18 cellular contexts compared by ENCODE assay signal in the genomic region with DNA sequence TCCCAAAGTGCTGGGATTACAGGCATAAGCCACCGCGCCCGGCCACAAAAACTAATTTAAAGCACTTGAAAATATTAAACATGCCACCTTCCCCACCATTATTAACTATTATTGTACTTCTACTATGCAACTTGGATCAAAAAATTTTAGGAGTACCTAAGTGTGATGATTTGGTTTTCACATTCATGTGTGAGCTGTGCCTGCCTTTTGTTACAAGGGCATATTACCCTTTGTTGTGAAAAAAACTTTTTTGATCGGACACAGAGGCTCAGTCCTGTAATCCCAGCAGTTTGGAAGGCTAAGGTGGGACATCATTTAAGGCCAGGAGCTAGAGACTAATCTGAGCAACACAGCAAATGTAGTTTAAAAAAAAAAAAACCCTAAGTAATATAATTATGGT. TPM values are rescaled to one million over a fixed set of nuclear protein-coding genes. Genes with fewer than 3 reads are reported as not detected.
DNase-seq lines count a peak whose midpoint lies in the region; ATAC-seq, FAIRE-seq and TF ChIP-seq lines count a peak whose summit lies in the region.
"Had no signal": no experiment of that assay in that cellular context is flagged by ENCODE, and none has a peak within 500 bp of the region (broad histone marks: within the 10 kb centered on the region; RNA-seq: fewer than 3 reads in every experiment).

No MANE protein-coding gene starts in this region.

- in situ Hi-C loops in HepG2 (cut with HindIII; ENCODE audit: extremely low pct_ligation_motif_present, low pct_unique_long_range_greater_than_20kb): no loop called here

- BruUV-seq in HepG2 (replicated peaks; lab: Mats Ljungman, UMichigan): no TSS peak

- peaks cover 61% of the 10 kb centered on the region for H3K4me1 Mint-ChIP-seq in activated T-cell treated with anti-CD3 and anti-CD28 coated beads, Interleukin-2, amount 50 U/mL, for 72 hours (ENCODE audit: low read depth)
- no peaks in the 10 kb centered on the region for H3K4me1 Mint-ChIP-seq in endothelial cell (ENCODE audit: unreplicated experiment)
- H3K4me1 Mint-ChIP-seq in stimulated activated naive B cell treated with anti-CD40 and anti-IgM and Interleukin-4, amounts not matched to agents 10 μg/mL and 1 μg/mL and 100 μg/mL, for 72 hours: peaks cover 9 to 24% of the 10 kb centered on the region in 2 donors

- peaks cover 98% of the 10 kb centered on the region for H4K20me1 ChIP-seq in HepG2 (ENCODE audit: insufficient read depth, low read length)

- H3K4me3 ChIP-seq in HepG2 (replicated peaks in 1 of 3; ENCODE audit: insufficient read depth in 1 of 3, low read depth in 2 of 3, low read length in 3 of 3): no peak overlapping the region
- H3K4me3 ChIP-seq in right lobe of liver: no peak overlapping the region
- H3K4me3 ChIP-seq: BLaER1 treated with 17β-estradiol and CSF1 and Interleukin-3, amounts not matched to agents 10 nM and 100 nM had no signal

- 96% methylated on average over 4 of the region's 4 CpGs for WGBS in HepG2 (ENCODE audit: low lambda C conversion rate)
- WGBS in right lobe of liver (ENCODE audit: insufficient coverage, low coverage, low lambda C conversion rate, missing lambda C conversion rate): 95% methylated on average over 4 of the region's 4 CpGs

- DNase-seq in activated T-cell treated with anti-CD3 and anti-CD28 coated beads, Interleukin-2, amount 50 U/mL, for 72 hours: no peak
- DNase-seq in activated T-cell treated with anti-CD3 and anti-CD28 coated beads for 4 hours (no peak), HepG2 (ENCODE audit: low spot score) (no peak), right lobe of liver (no peak), endothelial cell (ENCODE audit: low spot score) (no peak), NCI-H1417 treated with DMSO at 0.1 percent for 48 hours (lab: John Stamatoyannopoulos, UW) (no peak)
- no peak for DNase-seq in stimulated activated naive B cell treated with anti-CD40 and anti-IgM and Interleukin-4, amounts not matched to agents 10 μg/mL and 1 μg/mL and 100 μg/mL, for 72 hours
- DNase-seq in activated CD4-positive, alpha-beta T cell treated with anti-CD3 and anti-CD28 coated beads, Interleukin-2, amount 50 U/mL, for 1 hour: no peak
- DNase-seq: Caco-2, HCEC 1CT, IMR-90 had no signal

- peak overlapping the region; percentile 72 for H3K27ac Mint-ChIP-seq in activated T-cell treated with anti-CD3 and anti-CD28 coated beads, Interleukin-2, amount 50 U/mL, for 72 hours
- no peak overlapping the region for H3K27ac Mint-ChIP-seq in endothelial cell (ENCODE audit: unreplicated experiment)
- H3K27ac Mint-ChIP-seq in stimulated activated naive B cell treated with anti-CD40 and anti-IgM and Interleukin-4, amounts not matched to agents 10 μg/mL and 1 μg/mL and 100 μg/mL, for 72 hours: peak overlapping the region; percentile 42
- H3K27ac Mint-ChIP-seq: B cell had no signal

- no peak overlapping the region for H2AFZ ChIP-seq in HepG2 (ENCODE audit: low read length)

- H3K9me3 Mint-ChIP-seq in activated T-cell treated with anti-CD3 and anti-CD28 coated beads, Interleukin-2, amount 50 U/mL, for 72 hours: no peaks in the 10 kb centered on the region
- H3K9me3 Mint-ChIP-seq in endothelial cell (ENCODE audit: unreplicated experiment): no peaks in the 10 kb centered on the region
- H3K9me3 Mint-ChIP-seq in stimulated activated naive B cell treated with anti-CD40 and anti-IgM and Interleukin-4, amounts not matched to agents 10 μg/mL and 1 μg/mL and 100 μg/mL, for 72 hours: no peaks in the 10 kb centered on the region

- FAIRE-seq in HepG2 (lab: Jason Lieb, UNC): no peak
- FAIRE-seq: D721Med, G401.6, GM19239, H54 had no signal

- TF ChIP-seq RAD21 in HepG2 (CRISPR knock-in tag; IDR thresholded peaks at IDR 0.05): no peak

- H3K27ac ChIP-seq in HepG2 (ENCODE audit: extremely low read length, insufficient read depth, low read length): no peak overlapping the region
- no peak overlapping the region for H3K27ac ChIP-seq in right lobe of liver
- H3K27ac ChIP-seq: BLaER1 treated with 17β-estradiol and CSF1 and Interleukin-3, amounts not matched to agents 10 nM and 100 nM; HL-60 had no signal

- TF ChIP-seq POLR2A in HepG2 (IDR thresholded peaks at IDR 0.05; ENCODE audit: insufficient read depth in 1 of 2, low read depth in 2 of 2, low read length in 2 of 2): no peak
- TF ChIP-seq POLR2A in right lobe of liver (IDR thresholded peaks at IDR 0.05): no peak

- no peak overlapping the region for H3K9ac ChIP-seq in HepG2 (ENCODE audit: insufficient read depth, low read depth, low read length)
- H3K9ac ChIP-seq: BLaER1 treated with 17β-estradiol and CSF1 and Interleukin-3, amounts not matched to agents 10 nM and 100 nM had no signal

- TF ChIP-seq EP300 in HepG2 (IDR thresholded peaks at IDR 0.05; ENCODE audit: low read depth in 2 of 2, low read length in 2 of 2) (no peak), HepG2 (CRISPR knock-in tag; IDR thresholded peaks at IDR 0.05; ENCODE audit: borderline replicate concordance) (no peak)

- ATAC-seq in activated T-cell treated with anti-CD3 and anti-CD28 coated beads, Interleukin-2, amount 50 U/mL, for 72 hours (replicated peaks in 1 of 2): no peak
- ATAC-seq in HepG2 (no peak), right lobe of liver (no peak)
- no peak for ATAC-seq in stimulated activated naive B cell treated with anti-CD40 and anti-IgM and Interleukin-4, amounts not matched to agents 10 μg/mL and 1 μg/mL and 100 μg/mL, for 72 hours (replicated peaks)

- POLR2A ChIA-PET in HepG2 (lab: Yijun Ruan, JAX): interaction anchor here (4.6 to 23.6 kb wide), 3 partner anchors 9 to 26 kb away, joined by 38 to 319 read pairs (median 57); a partner anchor contains a TSS

- TF ChIP-seq CTCF in HepG2 (CRISPR knock-in tag; IDR thresholded peaks at IDR 0.05) (no peak), right lobe of liver (IDR thresholded peaks at IDR 0.05) (no peak), endothelial cell (IDR thresholded peaks at IDR 0.05; ENCODE audit: unreplicated experiment) (no peak)

- peaks cover 17 to 62% of the 10 kb centered on the region in 2 donors for H3K36me3 Mint-ChIP-seq in activated T-cell treated with anti-CD3 and anti-CD28 coated beads, Interleukin-2, amount 50 U/mL, for 72 hours (ENCODE audit: insufficient read depth in 2 of 2)
- peaks cover 38% of the 10 kb centered on the region for H3K36me3 Mint-ChIP-seq in endothelial cell (ENCODE audit: low read depth, unreplicated experiment)
- peaks cover 25 to 41% of the 10 kb centered on the region in 2 donors for H3K36me3 Mint-ChIP-seq in stimulated activated naive B cell treated with anti-CD40 and anti-IgM and Interleukin-4, amounts not matched to agents 10 μg/mL and 1 μg/mL and 100 μg/mL, for 72 hours

- no peaks in the 10 kb centered on the region for H3K27me3 ChIP-seq in HepG2 (ENCODE audit: control insufficient read depth in 1 of 2, insufficient read depth in 2 of 2, low read length in 2 of 2)
- no peaks in the 10 kb centered on the region for H3K27me3 ChIP-seq in right lobe of liver
- H3K27me3 ChIP-seq: BLaER1 treated with 17β-estradiol and CSF1 and Interleukin-3, amounts not matched to agents 10 nM and 100 nM had no signal

- H3K27me3 Mint-ChIP-seq in activated T-cell treated with anti-CD3 and anti-CD28 coated beads, Interleukin-2, amount 50 U/mL, for 72 hours (ENCODE audit: low read depth): no peaks in the 10 kb centered on the region
- peaks cover 1% of the 10 kb centered on the region for H3K27me3 Mint-ChIP-seq in endothelial cell (ENCODE audit: unreplicated experiment)
- H3K27me3 Mint-ChIP-seq in stimulated activated naive B cell treated with anti-CD40 and anti-IgM and Interleukin-4, amounts not matched to agents 10 μg/mL and 1 μg/mL and 100 μg/mL, for 72 hours: no peaks in the 10 kb centered on the region
- H3K27me3 Mint-ChIP-seq: B cell had no signal

- H3K4me3 Mint-ChIP-seq in activated T-cell treated with anti-CD3 and anti-CD28 coated beads, Interleukin-2, amount 50 U/mL, for 72 hours: no peak overlapping the region
- peak overlapping the region; percentile 69 for H3K4me3 Mint-ChIP-seq in endothelial cell (ENCODE audit: unreplicated experiment)
- H3K4me3 Mint-ChIP-seq in stimulated activated naive B cell treated with anti-CD40 and anti-IgM and Interleukin-4, amounts not matched to agents 10 μg/mL and 1 μg/mL and 100 μg/mL, for 72 hours: no peak overlapping the region
- H3K4me3 Mint-ChIP-seq: B cell had no signal

- CTCF ChIA-PET in HepG2 (lab: Yijun Ruan, JAX; ENCODE audit: low intra/inter-chr PET ratio, low total read pairs): no interaction called here

- intact Hi-C loops in HepG2 (cut with micrococcal nuclease; ENCODE audit: unreplicated experiment): no loop called here
- intact Hi-C loops in right lobe of liver (cut with DNase I): loop anchor here in 1 of 2 donors (10.0 kb wide), 1 partner anchor 168 kb away; no protein-coding TSS in a partner anchor

- peaks cover 74 to 94% of the 10 kb centered on the region in 2 experiments for H3K36me3 ChIP-seq in HepG2 (replicated peaks in 1 of 2; ENCODE audit: control insufficient read depth in 1 of 2, insufficient read depth in 2 of 2, low read length in 2 of 2)
- peaks cover 41 to 100% (median 76%) of the 10 kb centered on the region in 4 donors for H3K36me3 ChIP-seq in right lobe of liver

- H3K79me2 ChIP-seq in HepG2 (ENCODE audit: insufficient read depth, low read length): peaks cover 89% of the 10 kb centered on the region

- H3K4me1 ChIP-seq in HepG2 (ENCODE audit: insufficient read depth, low read length) (peaks cover 5% of the 10 kb centered on the region; the same call in 1 of the 2 replicates), right lobe of liver (no peaks in the 10 kb centered on the region)
- H3K4me1 ChIP-seq: Caco-2 had no signal

- H3K4me2 ChIP-seq in HepG2 (ENCODE audit: low read depth, low read length): no peak overlapping the region
- H3K4me2 ChIP-seq: BLaER1 treated with 17β-estradiol and CSF1 and Interleukin-3, amounts not matched to agents 10 nM and 100 nM had no signal

- no peaks in the 10 kb centered on the region for H3K9me3 ChIP-seq in HepG2 (ENCODE audit: low read length)
- H3K9me3 ChIP-seq in right lobe of liver: no peaks in the 10 kb centered on the region
- H3K9me3 ChIP-seq: BLaER1 treated with 17β-estradiol and CSF1 and Interleukin-3, amounts not matched to agents 10 nM and 100 nM; Caco-2 had no signal

RNA-seq across cellular contexts. Expression of a gene that starts 17.1 kb away (rescaled TPM):
- 10 to 100 TPM; 51.4 to 53.8 TPM for total RNA-seq in activated T-cell treated with anti-CD3 and anti-CD28 coated beads, Interleukin-2, amount 50 U/mL, for 72 hours
- total RNA-seq in HepG2 (2016; rRNA removed; fragmentation: Illumina TruSeq; extraction: Trizol) (636 and 726 TPM in 2 replicates), right lobe of liver (100 to 1,000 TPM in 2 of 6 experiments, 10 to 100 TPM in 4; 70.4 to 209 (median 84.8) TPM), endothelial cell (ENCODE audit: unreplicated experiment) (159 TPM)
- total RNA-seq in HepG2 (2016; cell fraction: cytosol; rRNA removed; fragmentation: Illumina TruSeq; extraction: Trizol; ENCODE audit: low read depth): 328 and 530 TPM in 2 replicates
- total RNA-seq in HepG2 (2016; cell fraction: insoluble cytoplasmic fraction; rRNA removed; fragmentation: Illumina TruSeq; extraction: Trizol): 687 and 846 TPM in 2 replicates
- 460 and 632 TPM in 2 replicates for total RNA-seq in HepG2 (2016; cell fraction: membrane; rRNA removed; fragmentation: Illumina TruSeq; extraction: Trizol)
- total RNA-seq in HepG2 (2016; cell fraction: nucleus; rRNA removed; fragmentation: Illumina TruSeq; extraction: Trizol): 223 and 226 TPM in 2 replicates
- 688 and 755 TPM in 2 replicates for polyA plus RNA-seq in HepG2 (2011; rRNA removed)
- polyA plus RNA-seq in HepG2 (2011; cell fraction: cytosol; rRNA removed): 1,254 and 1,646 TPM in 2 replicates
- 503 and 546 TPM in 2 replicates for polyA plus RNA-seq in HepG2 (2011; cell fraction: nucleus; rRNA removed)
- 282 and 451 TPM in 2 replicates for polyA plus RNA-seq in HepG2 (2012)
- polyA plus RNA-seq in HepG2 (2016; cell fraction: cytosol; fragmentation: Illumina TruSeq; extraction: Trizol; ENCODE audit: low read depth): 292 and 453 TPM in 2 replicates
- polyA plus RNA-seq in HepG2 (2016; cell fraction: insoluble cytoplasmic fraction; fragmentation: Illumina TruSeq; extraction: Trizol; ENCODE audit: low read depth): 479 and 541 TPM in 2 replicates
- 317 and 387 TPM in 2 replicates for polyA plus RNA-seq in HepG2 (2016; cell fraction: membrane; fragmentation: Illumina TruSeq; extraction: Trizol; ENCODE audit: low read depth)
- polyA plus RNA-seq in HepG2 (2016; cell fraction: nucleus; fragmentation: Illumina TruSeq; extraction: Trizol; ENCODE audit: insufficient read depth, low read depth): 282 and 344 TPM in 2 replicates
- polyA minus RNA-seq in HepG2 (2011; rRNA and poly(A)+ RNA removed; ENCODE audit: low replicate concordance): 60.0 and 169 TPM in 2 replicates
- 79.8 and 108 TPM in 2 replicates for polyA minus RNA-seq in HepG2 (2011; cell fraction: cytosol; rRNA and poly(A)+ RNA removed)
- 30.8 and 37.7 TPM in 2 replicates for polyA minus RNA-seq in HepG2 (2011; cell fraction: nucleus; rRNA and poly(A)+ RNA removed)

RNA-seq across cellular contexts. Expression of a gene that starts 17.2 kb away (rescaled TPM):
- total RNA-seq in activated T-cell treated with anti-CD3 and anti-CD28 coated beads, Interleukin-2, amount 50 U/mL, for 72 hours: 10 to 100 TPM; 43.3 to 46.0 TPM
- total RNA-seq in HepG2 (2016; rRNA removed; fragmentation: Illumina TruSeq; extraction: Trizol): 88.1 and 94.4 TPM in 2 replicates
- total RNA-seq in HepG2 (2016; cell fraction: cytosol; rRNA removed; fragmentation: Illumina TruSeq; extraction: Trizol; ENCODE audit: low read depth): 7.6 and 8.7 TPM in 2 replicates
- 82.1 and 92.4 TPM in 2 replicates for total RNA-seq in HepG2 (2016; cell fraction: insoluble cytoplasmic fraction; rRNA removed; fragmentation: Illumina TruSeq; extraction: Trizol)
- total RNA-seq in HepG2 (2016; cell fraction: membrane; rRNA removed; fragmentation: Illumina TruSeq; extraction: Trizol): 25.4 and 28.4 TPM in 2 replicates
- 45.9 and 47.9 TPM in 2 replicates for total RNA-seq in HepG2 (2016; cell fraction: nucleus; rRNA removed; fragmentation: Illumina TruSeq; extraction: Trizol)
- polyA plus RNA-seq in HepG2 (2011; rRNA removed): 61.8 and 65.9 TPM in 2 replicates
- polyA plus RNA-seq in HepG2 (2011; cell fraction: cytosol; rRNA removed): 56.2 and 69.5 TPM in 2 replicates
- polyA plus RNA-seq in HepG2 (2011; cell fraction: nucleus; rRNA removed): 70.7 and 72.8 TPM in 2 replicates
- 36.7 and 39.1 TPM in 2 replicates for polyA plus RNA-seq in HepG2 (2012)
- polyA plus RNA-seq in HepG2 (2016; cell fraction: cytosol; fragmentation: Illumina TruSeq; extraction: Trizol; ENCODE audit: low read depth): 6.5 and 6.6 TPM in 2 replicates
- polyA plus RNA-seq in HepG2 (2016; cell fraction: insoluble cytoplasmic fraction; fragmentation: Illumina TruSeq; extraction: Trizol; ENCODE audit: low read depth): 86.7 and 90.3 TPM in 2 replicates
- 16.6 and 16.9 TPM in 2 replicates for polyA plus RNA-seq in HepG2 (2016; cell fraction: membrane; fragmentation: Illumina TruSeq; extraction: Trizol; ENCODE audit: low read depth)
- polyA plus RNA-seq in HepG2 (2016; cell fraction: nucleus; fragmentation: Illumina TruSeq; extraction: Trizol; ENCODE audit: insufficient read depth, low read depth): 69.1 and 70.6 TPM in 2 replicates
- 67.9 and 114 TPM in 2 replicates for polyA minus RNA-seq in HepG2 (2011; rRNA and poly(A)+ RNA removed; ENCODE audit: low replicate concordance)
- polyA minus RNA-seq in HepG2 (2011; cell fraction: cytosol; rRNA and poly(A)+ RNA removed): 23.0 and 27.1 TPM in 2 replicates
- polyA minus RNA-seq in HepG2 (2011; cell fraction: nucleus; rRNA and poly(A)+ RNA removed): 20.9 and 23.7 TPM in 2 replicates
- 10 to 100 TPM; 30.9 to 63.7 (median 44.3) TPM for total RNA-seq in right lobe of liver
- 18.3 TPM for total RNA-seq in endothelial cell (ENCODE audit: unreplicated experiment)

RNA-seq across cellular contexts. Expression of a gene that starts 25.7 kb away (rescaled TPM):
- 100 to 1,000 TPM; 431 to 525 TPM for total RNA-seq in activated T-cell treated with anti-CD3 and anti-CD28 coated beads, Interleukin-2, amount 50 U/mL, for 72 hours
- 431 and 788 TPM in 2 replicates for total RNA-seq in HepG2 (2016; rRNA removed; fragmentation: Illumina TruSeq; extraction: Trizol)
- total RNA-seq in HepG2 (2016; cell fraction: cytosol; rRNA removed; fragmentation: Illumina TruSeq; extraction: Trizol; ENCODE audit: low read depth): 862 and 1,011 TPM in 2 replicates
- 445 and 791 TPM in 2 replicates for total RNA-seq in HepG2 (2016; cell fraction: insoluble cytoplasmic fraction; rRNA removed; fragmentation: Illumina TruSeq; extraction: Trizol)
- 352 and 417 TPM in 2 replicates for total RNA-seq in HepG2 (2016; cell fraction: membrane; rRNA removed; fragmentation: Illumina TruSeq; extraction: Trizol)
- total RNA-seq in HepG2 (2016; cell fraction: nucleus; rRNA removed; fragmentation: Illumina TruSeq; extraction: Trizol): 1,469 and 1,561 TPM in 2 replicates
- polyA plus RNA-seq in HepG2 (2011; rRNA removed): 859 and 920 TPM in 2 replicates
- 89.0 and 133 TPM in 2 replicates for polyA plus RNA-seq in HepG2 (2011; cell fraction: cytosol; rRNA removed)
- 3,125 and 3,321 TPM in 2 replicates for polyA plus RNA-seq in HepG2 (2011; cell fraction: nucleus; rRNA removed)
- polyA plus RNA-seq in HepG2 (2012): 867 and 961 TPM in 2 replicates
- 47.3 and 51.7 TPM in 2 replicates for polyA plus RNA-seq in HepG2 (2016; cell fraction: cytosol; fragmentation: Illumina TruSeq; extraction: Trizol; ENCODE audit: low read depth)
- 339 and 360 TPM in 2 replicates for polyA plus RNA-seq in HepG2 (2016; cell fraction: insoluble cytoplasmic fraction; fragmentation: Illumina TruSeq; extraction: Trizol; ENCODE audit: low read depth)
- polyA plus RNA-seq in HepG2 (2016; cell fraction: membrane; fragmentation: Illumina TruSeq; extraction: Trizol; ENCODE audit: low read depth): 79.3 and 86.7 TPM in 2 replicates
- 2,644 and 2,668 TPM in 2 replicates for polyA plus RNA-seq in HepG2 (2016; cell fraction: nucleus; fragmentation: Illumina TruSeq; extraction: Trizol; ENCODE audit: insufficient read depth, low read depth)
- polyA minus RNA-seq in HepG2 (2011; rRNA and poly(A)+ RNA removed; ENCODE audit: low replicate concordance): 166 and 263 TPM in 2 replicates
- 91.3 and 98.3 TPM in 2 replicates for polyA minus RNA-seq in HepG2 (2011; cell fraction: cytosol; rRNA and poly(A)+ RNA removed)
- polyA minus RNA-seq in HepG2 (2011; cell fraction: nucleus; rRNA and poly(A)+ RNA removed): 2,261 and 2,868 TPM in 2 replicates
- total RNA-seq in right lobe of liver: 100 to 1,000 TPM in 5 of 6 experiments, 10 to 100 TPM in 1; 86.4 to 166 (median 120) TPM
- 308 TPM for total RNA-seq in endothelial cell (ENCODE audit: unreplicated experiment)

RNA-seq across cellular contexts. Expression of a gene that starts 51.6 kb away (rescaled TPM):
- 100 to 1,000 TPM; 459 to 512 TPM for total RNA-seq in activated T-cell treated with anti-CD3 and anti-CD28 coated beads, Interleukin-2, amount 50 U/mL, for 72 hours
- total RNA-seq in HepG2 (2016; rRNA removed; fragmentation: Illumina TruSeq; extraction: Trizol): 431 and 439 TPM in 2 replicates
- 101 and 106 TPM in 2 replicates for total RNA-seq in HepG2 (2016; cell fraction: cytosol; rRNA removed; fragmentation: Illumina TruSeq; extraction: Trizol; ENCODE audit: low read depth)
- total RNA-seq in HepG2 (2016; cell fraction: insoluble cytoplasmic fraction; rRNA removed; fragmentation: Illumina TruSeq; extraction: Trizol): 375 and 428 TPM in 2 replicates
- total RNA-seq in HepG2 (2016; cell fraction: membrane; rRNA removed; fragmentation: Illumina TruSeq; extraction: Trizol): 226 and 229 TPM in 2 replicates
- total RNA-seq in HepG2 (2016; cell fraction: nucleus; rRNA removed; fragmentation: Illumina TruSeq; extraction: Trizol): 227 and 285 TPM in 2 replicates
- 369 and 408 TPM in 2 replicates for polyA plus RNA-seq in HepG2 (2011; rRNA removed)
- 458 and 619 TPM in 2 replicates for polyA plus RNA-seq in HepG2 (2011; cell fraction: cytosol; rRNA removed)
- 810 and 933 TPM in 2 replicates for polyA plus RNA-seq in HepG2 (2011; cell fraction: nucleus; rRNA removed)
- 457 and 478 TPM in 2 replicates for polyA plus RNA-seq in HepG2 (2012)
- 121 and 137 TPM in 2 replicates for polyA plus RNA-seq in HepG2 (2016; cell fraction: cytosol; fragmentation: Illumina TruSeq; extraction: Trizol; ENCODE audit: low read depth)
- 374 and 508 TPM in 2 replicates for polyA plus RNA-seq in HepG2 (2016; cell fraction: insoluble cytoplasmic fraction; fragmentation: Illumina TruSeq; extraction: Trizol; ENCODE audit: low read depth)
- 213 and 247 TPM in 2 replicates for polyA plus RNA-seq in HepG2 (2016; cell fraction: membrane; fragmentation: Illumina TruSeq; extraction: Trizol; ENCODE audit: low read depth)
- 541 and 549 TPM in 2 replicates for polyA plus RNA-seq in HepG2 (2016; cell fraction: nucleus; fragmentation: Illumina TruSeq; extraction: Trizol; ENCODE audit: insufficient read depth, low read depth)
- 283 and 707 TPM in 2 replicates for polyA minus RNA-seq in HepG2 (2011; rRNA and poly(A)+ RNA removed; ENCODE audit: low replicate concordance)
- polyA minus RNA-seq in HepG2 (2011; cell fraction: cytosol; rRNA and poly(A)+ RNA removed): 243 and 283 TPM in 2 replicates
- 258 and 260 TPM in 2 replicates for polyA minus RNA-seq in HepG2 (2011; cell fraction: nucleus; rRNA and poly(A)+ RNA removed)
- total RNA-seq in right lobe of liver: 10 to 100 TPM; 35.5 to 72.0 (median 53.3) TPM
- 233 TPM for total RNA-seq in endothelial cell (ENCODE audit: unreplicated experiment)

RNA-seq across cellular contexts. Expression of a gene that starts 51.6 kb away (rescaled TPM):
- total RNA-seq in activated T-cell treated with anti-CD3 and anti-CD28 coated beads, Interleukin-2, amount 50 U/mL, for 72 hours: 10 to 100 TPM; 71.1 to 92.4 TPM
- total RNA-seq in HepG2 (2016; rRNA removed; fragmentation: Illumina TruSeq; extraction: Trizol) (104 and 111 TPM in 2 replicates), right lobe of liver (10 to 100 TPM; 13.3 to 32.8 (median 21.0) TPM), endothelial cell (ENCODE audit: unreplicated experiment) (121 TPM)
- 14.8 and 16.3 TPM in 2 replicates for total RNA-seq in HepG2 (2016; cell fraction: cytosol; rRNA removed; fragmentation: Illumina TruSeq; extraction: Trizol; ENCODE audit: low read depth)
- total RNA-seq in HepG2 (2016; cell fraction: insoluble cytoplasmic fraction; rRNA removed; fragmentation: Illumina TruSeq; extraction: Trizol): 99.0 and 104 TPM in 2 replicates
- 35.0 and 42.5 TPM in 2 replicates for total RNA-seq in HepG2 (2016; cell fraction: membrane; rRNA removed; fragmentation: Illumina TruSeq; extraction: Trizol)
- 73.6 and 78.3 TPM in 2 replicates for total RNA-seq in HepG2 (2016; cell fraction: nucleus; rRNA removed; fragmentation: Illumina TruSeq; extraction: Trizol)
- polyA plus RNA-seq in HepG2 (2011; rRNA removed): 84.9 and 97.9 TPM in 2 replicates
- polyA plus RNA-seq in HepG2 (2011; cell fraction: cytosol; rRNA removed): 68.6 and 77.9 TPM in 2 replicates
- 101 and 129 TPM in 2 replicates for polyA plus RNA-seq in HepG2 (2011; cell fraction: nucleus; rRNA removed)
- polyA plus RNA-seq in HepG2 (2012): 41.4 and 42.7 TPM in 2 replicates
- polyA plus RNA-seq in HepG2 (2016; cell fraction: cytosol; fragmentation: Illumina TruSeq; extraction: Trizol; ENCODE audit: low read depth): 1.7 and 2.2 TPM in 2 replicates
- polyA plus RNA-seq in HepG2 (2016; cell fraction: insoluble cytoplasmic fraction; fragmentation: Illumina TruSeq; extraction: Trizol; ENCODE audit: low read depth): 58.1 and 68.5 TPM in 2 replicates
- 8.8 and 10.1 TPM in 2 replicates for polyA plus RNA-seq in HepG2 (2016; cell fraction: membrane; fragmentation: Illumina TruSeq; extraction: Trizol; ENCODE audit: low read depth)
- 74.6 and 75.6 TPM in 2 replicates for polyA plus RNA-seq in HepG2 (2016; cell fraction: nucleus; fragmentation: Illumina TruSeq; extraction: Trizol; ENCODE audit: insufficient read depth, low read depth)
- 373 and 464 TPM in 2 replicates for polyA minus RNA-seq in HepG2 (2011; rRNA and poly(A)+ RNA removed; ENCODE audit: low replicate concordance)
- 67.4 and 80.5 TPM in 2 replicates for polyA minus RNA-seq in HepG2 (2011; cell fraction: cytosol; rRNA and poly(A)+ RNA removed)
- polyA minus RNA-seq in HepG2 (2011; cell fraction: nucleus; rRNA and poly(A)+ RNA removed): 128 and 140 TPM in 2 replicates
